ENCODE assay signal across 23 cellular contexts in the genomic region with DNA sequence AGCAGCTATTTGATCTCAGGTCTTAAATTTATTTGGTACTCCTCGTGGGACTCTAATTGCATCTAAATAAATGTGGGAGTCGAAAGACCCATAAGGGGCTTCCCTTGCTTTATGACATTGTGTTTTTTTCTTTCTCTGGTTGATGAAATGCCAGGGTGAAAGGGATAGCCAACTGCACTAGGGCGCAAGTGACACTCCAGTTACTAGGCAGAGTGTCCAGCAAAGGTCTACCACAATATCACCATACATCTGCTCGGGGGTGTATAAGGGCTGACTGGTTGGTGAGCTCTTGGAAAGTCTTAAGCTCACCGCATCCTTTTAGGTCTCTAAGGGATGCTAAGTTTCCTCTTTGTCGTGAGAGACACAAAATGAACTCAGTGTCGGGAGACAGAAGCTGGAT. TPM values are rescaled to one million over a fixed set of nuclear protein-coding genes. Genes with fewer than 3 reads are reported as not detected.
DNase-seq lines count a peak whose midpoint lies in the region; ATAC-seq, FAIRE-seq and TF ChIP-seq lines count a peak whose summit lies in the region.
"Had no signal": no experiment of that assay in that cellular context is flagged by ENCODE, and none has a peak within 500 bp of the region (broad histone marks: within the 10 kb centered on the region; RNA-seq: fewer than 3 reads in every experiment).

No MANE protein-coding gene starts in this region.

- no peak overlapping the region for H3K4me2 ChIP-seq in A549
- H3K4me2 ChIP-seq in OCI-LY3 (ENCODE audit: low read length) = no peak overlapping the region
- no peak overlapping the region for H3K4me2 ChIP-seq in trophoblast cell (ENCODE audit: low read length)
- H3K4me2 ChIP-seq: KMS-11, SK-N-SH had no signal

- H3K9me3 ChIP-seq in A549 = peaks cover 46% of the 10 kb centered on the region
- peaks cover 44% of the 10 kb centered on the region for H3K9me3 ChIP-seq in OCI-LY3 (ENCODE audit: insufficient read depth, low read length)
- peaks cover 56% of the 10 kb centered on the region for H3K9me3 ChIP-seq in endodermal cell (ENCODE audit: control insufficient read depth, low read length)
- H3K9me3 ChIP-seq in trophoblast cell (ENCODE audit: insufficient read depth, low read depth, low read length) = peaks cover 8% of the 10 kb centered on the region
- H3K9me3 ChIP-seq in CD4-positive, alpha-beta T cell (ENCODE audit: control insufficient read depth, low read length) = peaks cover 24% of the 10 kb centered on the region
- H3K9me3 ChIP-seq in Caco-2 = peaks cover 15% of the 10 kb centered on the region
- H3K9me3 ChIP-seq: HAP-1 had no signal

- H3K36me3 ChIP-seq in OCI-LY3 (replicated peaks; ENCODE audit: low read depth, low read length) (peaks cover 96% of the 10 kb centered on the region), endodermal cell (ENCODE audit: control insufficient read depth, insufficient read depth, low read length) (peaks cover 84% of the 10 kb centered on the region), trophoblast cell (ENCODE audit: control insufficient read depth in 1 of 2, insufficient read depth in 2 of 2, low read length in 2 of 2) (peaks cover 24 to 35% of the 10 kb centered on the region in 2 experiments), Caco-2 (ENCODE audit: control insufficient read depth, insufficient read depth, low read length) (no peaks in the 10 kb centered on the region; the same call in 1 of the 2 replicates)

- H2BK120ac ChIP-seq in trophoblast cell (ENCODE audit: insufficient read depth, low read length, poor library complexity) = no peak overlapping the region

- H4K20me1 ChIP-seq in OCI-LY3 (ENCODE audit: insufficient read depth, low read length) = no peaks in the 10 kb centered on the region

- no peak for TF ChIP-seq RAD21 in A549 (conservative IDR thresholded peaks at IDR 0.05 in 1 of 2, IDR thresholded peaks at IDR 0.05 in 1 of 2)

- no peak for FAIRE-seq in A549 (lab: Jason Lieb, UNC)

- no peaks in the 10 kb centered on the region for H3K4me1 ChIP-seq in A549
- peaks cover 10% of the 10 kb centered on the region for H3K4me1 ChIP-seq in OCI-LY3 (ENCODE audit: low read length)
- no peaks in the 10 kb centered on the region for H3K4me1 ChIP-seq in endodermal cell (ENCODE audit: control insufficient read depth, insufficient read depth, low read length)
- H3K4me1 ChIP-seq in trophoblast cell (ENCODE audit: control insufficient read depth in 1 of 2, insufficient read depth in 2 of 2, low read length in 2 of 2) = no peaks in the 10 kb centered on the region
- H3K4me1 ChIP-seq in Caco-2 = no peaks in the 10 kb centered on the region
- H3K4me1 ChIP-seq: HAP-1 had no signal

- POLR2A ChIA-PET in A549 (lab: Yijun Ruan, JAX) (no interaction called here), Caco-2 (lab: Charles Lee) (no interaction called here)
- POLR2A ChIA-PET in CD4-positive, alpha-beta T cell (lab: Charles Lee) = no interaction called here

- H3K27me3 Mint-ChIP-seq in endodermal cell (ENCODE audit: insufficient read depth) (no peaks in the 10 kb centered on the region), Caco-2 (ENCODE audit: insufficient read depth, unreplicated experiment) (no peaks in the 10 kb centered on the region)
- no peaks in the 10 kb centered on the region for H3K27me3 Mint-ChIP-seq in CD4-positive, alpha-beta T cell

- no peak overlapping the region for H2AK5ac ChIP-seq in trophoblast cell (ENCODE audit: low read length)

- no peak overlapping the region for H3K23ac ChIP-seq in trophoblast cell (ENCODE audit: low read length)

- H3K9ac ChIP-seq in OCI-LY3 (ENCODE audit: low read length) = no peak overlapping the region
- H3K9ac ChIP-seq in endodermal cell (ENCODE audit: extremely low read depth, low read length, poor library complexity, severe bottlenecking) = no peak overlapping the region
- no peak overlapping the region for H3K9ac ChIP-seq in trophoblast cell (ENCODE audit: low read length)
- H3K9ac ChIP-seq: KMS-11, SK-N-SH had no signal

- TF ChIP-seq CTCF in A549 (IDR thresholded peaks at IDR 0.05) (no peak), OCI-LY3 (IDR thresholded peaks at IDR 0.05; ENCODE audit: low read depth, low read length) (no peak), endodermal cell (conservative IDR thresholded peaks at IDR 0.05) (no peak), Caco-2 (IDR thresholded peaks at IDR 0.05; ENCODE audit: insufficient read depth in 1 of 2, low read depth in 1 of 2, low read length in 1 of 2, severe bottlenecking in 1 of 2, unreplicated experiment in 1 of 2) (no peak)
- TF ChIP-seq CTCF in CD4-positive, alpha-beta T cell (IDR thresholded peaks at IDR 0.05) = no peak

- DNase-seq in A549 (ENCODE audit: low read depth in 1 of 2, low spot score in 1 of 2) (no peak), endodermal cell (no peak), trophoblast cell (no peak), Caco-2 (no peak), cerebellum (ENCODE audit: low spot score) (no peak)
- no peak for DNase-seq in CD4-positive, alpha-beta T cell
- DNase-seq: DMS79 treated with DMSO at 0.1 percent for 48 hours, NCI-H1092 treated with DMSO at 0.1 percent for 48 hours, NCI-H1436 treated with DMSO at 0.1 percent for 48 hours, NCI-H2029, NCI-H2171, NCI-H345, NCI-H524 treated with DMSO at 0.1 percent for 48 hours, NCI-H82, SHP77 treated with DMSO at 0.1 percent for 48 hours, SK-N-SH had no signal

- H3K4me1 Mint-ChIP-seq in endodermal cell (no peaks in the 10 kb centered on the region), Caco-2 (ENCODE audit: low read depth, unreplicated experiment) (no peaks in the 10 kb centered on the region)
- no peaks in the 10 kb centered on the region for H3K4me1 Mint-ChIP-seq in CD4-positive, alpha-beta T cell (ENCODE audit: low read depth)
- H3K4me1 Mint-ChIP-seq: CD14-positive monocyte had no signal

- no peaks in the 10 kb centered on the region for H3K27me3 ChIP-seq in OCI-LY3 (ENCODE audit: low read depth, low read length)
- H3K27me3 ChIP-seq in endodermal cell (ENCODE audit: control insufficient read depth, insufficient read depth, low read length, poor library complexity, severe bottlenecking) = no peaks in the 10 kb centered on the region
- H3K27me3 ChIP-seq in trophoblast cell (ENCODE audit: insufficient read depth, low read length) = no peaks in the 10 kb centered on the region
- no peaks in the 10 kb centered on the region for H3K27me3 ChIP-seq in CD4-positive, alpha-beta T cell (ENCODE audit: control insufficient read depth, insufficient read depth, low read length)
- H3K27me3 ChIP-seq in Caco-2 (replicated peaks; ENCODE audit: control insufficient read depth, insufficient read depth, low read length) = no peaks in the 10 kb centered on the region

- H2BK12ac ChIP-seq in trophoblast cell (ENCODE audit: low read length) = no peak overlapping the region

- H3K36me3 Mint-ChIP-seq in endodermal cell (ENCODE audit: low read depth) (peaks cover 84% of the 10 kb centered on the region), Caco-2 (ENCODE audit: insufficient read depth, unreplicated experiment) (peaks cover 38% of the 10 kb centered on the region)
- H3K36me3 Mint-ChIP-seq in CD4-positive, alpha-beta T cell (ENCODE audit: low read depth) = peaks cover 90% of the 10 kb centered on the region

- H3K9me3 Mint-ChIP-seq in endodermal cell (peaks cover 38% of the 10 kb centered on the region), Caco-2 (ENCODE audit: unreplicated experiment) (peaks cover 44% of the 10 kb centered on the region)
- H3K9me3 Mint-ChIP-seq in CD4-positive, alpha-beta T cell = peaks cover 16% of the 10 kb centered on the region

- H3K14ac ChIP-seq in trophoblast cell (ENCODE audit: low read length) = no peak overlapping the region

- intact Hi-C loops in CD4-positive, alpha-beta T cell (cut with DNase I, micrococcal nuclease) = no loop called here
- intact Hi-C loops in Caco-2 (cut with micrococcal nuclease; ENCODE audit: unreplicated experiment) = no loop called here

- no peak overlapping the region for H3K4me3 ChIP-seq in A549
- no peak overlapping the region for H3K4me3 ChIP-seq in OCI-LY3 (ENCODE audit: low read length)
- peak overlapping the region; percentile 53 for H3K4me3 ChIP-seq in endodermal cell (ENCODE audit: low read length)
- no peak overlapping the region for H3K4me3 ChIP-seq in trophoblast cell (ENCODE audit: low read depth, low read length)
- no peak overlapping the region for H3K4me3 ChIP-seq in Caco-2 (ENCODE audit: low read depth, low read length)
- H3K4me3 ChIP-seq: HAP-1 had no signal

- H3K4ac ChIP-seq in trophoblast cell (ENCODE audit: low read depth, low read length) = no peak overlapping the region

- peak overlapping the region; percentile 18 for H3K18ac ChIP-seq in trophoblast cell (ENCODE audit: low read length)

- no peak overlapping the region for H3K27ac Mint-ChIP-seq in endodermal cell
- no peak overlapping the region for H3K27ac Mint-ChIP-seq in CD4-positive, alpha-beta T cell
- no peak overlapping the region for H3K27ac Mint-ChIP-seq in Caco-2 (ENCODE audit: unreplicated experiment)

- no peak for TF ChIP-seq POLR2A in A549 (IDR thresholded peaks at IDR 0.05; ENCODE audit: low read length)

- peak overlapping the region; percentile 49 for H2BK5ac ChIP-seq in trophoblast cell (ENCODE audit: low read depth, low read length, poor library complexity)

- no peak overlapping the region for H2AFZ ChIP-seq in OCI-LY3 (ENCODE audit: low read depth, low read length)
- no peak overlapping the region for H2AFZ ChIP-seq in trophoblast cell (ENCODE audit: insufficient read depth, low read length, poor library complexity)

- peak overlapping the region; percentile 5 for H4K91ac ChIP-seq in trophoblast cell (ENCODE audit: low read depth, low read length)

- H4K12ac ChIP-seq in trophoblast cell (ENCODE audit: low read depth, low read length) = no peak overlapping the region

- 94% methylated on average over 7 of the region's 7 CpGs for WGBS in A549 (ENCODE audit: missing lambda C conversion rate)
- WGBS in endodermal cell (ENCODE audit: insufficient coverage in 1 of 2, insufficient read length in 1 of 2), 2 experiments = 95 to 100% methylated on average over 4 to 7 of the region's 7 CpGs
- WGBS in trophoblast cell (ENCODE audit: extremely low coverage, insufficient coverage, insufficient read length) = no CpG with 5 or more reads among the region's 7 CpGs

- no peaks in the 10 kb centered on the region for H3K79me1 ChIP-seq in trophoblast cell (ENCODE audit: low read length)

- no TSS peak for BruUV-seq in Caco-2 (replicated peaks; lab: Mats Ljungman, UMichigan)

- TF ChIP-seq EP300 in A549 (IDR thresholded peaks at IDR 0.05) = no peak

- H3K27ac ChIP-seq in A549 = peak overlapping the region; percentile 47 to 74; a peak in 3 of 6 replicates
- H3K27ac ChIP-seq in OCI-LY3 (ENCODE audit: low read length) = peak overlapping the region; percentile 89
- no peak overlapping the region for H3K27ac ChIP-seq in endodermal cell (ENCODE audit: low read depth, low read length)
- H3K27ac ChIP-seq in trophoblast cell (ENCODE audit: low read depth, low read length) = no peak overlapping the region
- no peak overlapping the region for H3K27ac ChIP-seq in CD4-positive, alpha-beta T cell (ENCODE audit: low read depth, low read length)
- H3K27ac ChIP-seq: HL-60, KMS-11, RWPE1 had no signal

- H3K4me3 Mint-ChIP-seq in endodermal cell = no peak overlapping the region
- H3K4me3 Mint-ChIP-seq in CD4-positive, alpha-beta T cell = no peak overlapping the region
- H3K4me3 Mint-ChIP-seq in Caco-2 (ENCODE audit: unreplicated experiment) = no peak overlapping the region
- H3K4me3 Mint-ChIP-seq: CD14-positive monocyte had no signal

- H3K79me2 ChIP-seq in OCI-LY3 (ENCODE audit: low read length) = no peaks in the 10 kb centered on the region
- no peaks in the 10 kb centered on the region for H3K79me2 ChIP-seq in trophoblast cell (ENCODE audit: control insufficient read depth, insufficient read depth, low read length, poor library complexity)

- H4K8ac ChIP-seq in trophoblast cell (ENCODE audit: low read depth, low read length) = no peak overlapping the region

- CTCF ChIA-PET in A549 (lab: Yijun Ruan, JAX) (interaction anchor here (0.8 to 1.6 kb wide), 5 partner anchors 14 to 46 kb away, joined by 3 to 5 read pairs (median 4); no protein-coding TSS in a partner anchor), Caco-2 (lab: Charles Lee) (interaction anchor here (0.6 kb wide), 1 partner anchor 36 kb away, joined by 5 read pairs; no protein-coding TSS in a partner anchor)
- CTCF ChIA-PET in CD4-positive, alpha-beta T cell (lab: Charles Lee) = no interaction called here

- ATAC-seq in A549 (no peak; a peak in 1 of 6 replicates), esophagus mucosa (no peak)
- ATAC-seq in CD4-positive, alpha-beta T cell (ENCODE audit: poor library complexity) = no peak

RNA-seq across cellular contexts. Expression of a gene that starts 54.0 kb away (rescaled TPM):
- polyA plus RNA-seq in A549 (2011; rRNA removed) (4.5 and 4.7 TPM in 2 replicates), A549 (2017; fragmentation: RNase III; extraction: RNeasy Plus Mini Kit Qiagen cat#74134 plus additional on column Dnase treatment) (3.7 to 4.3 TPM (median 4.0 TPM) in 3 replicates)
- polyA plus RNA-seq in A549 (2012; cell fraction: cytosol; rRNA removed) = 1.1 TPM in 2 replicates
- 0.83 and 0.88 TPM in 2 replicates for polyA plus RNA-seq in A549 (2012; cell fraction: nucleus; rRNA removed)
- polyA minus RNA-seq in A549 (2011; rRNA and poly(A)+ RNA removed) = 3.3 and 3.8 TPM in 2 replicates
- total RNA-seq in endodermal cell (under 1 TPM; 0.68 to 0.93 TPM), Caco-2 (2022) (1.5 and 1.7 TPM in 2 replicates), cerebellum (3.4 TPM), esophagus mucosa (0.76 TPM)
- polyA plus RNA-seq in endodermal cell (2013, experiment 1 of 2) = 1.1 TPM
- polyA plus RNA-seq in endodermal cell (2013, experiment 2 of 2) = 0.99 TPM
- 0.59 and 0.62 TPM in 2 replicates for polyA plus RNA-seq in trophoblast cell (2013)
- 1 to 10 TPM; 2.3 to 2.6 TPM for total RNA-seq in CD4-positive, alpha-beta T cell

RNA-seq across cellular contexts. Expression of a gene that starts 54.0 kb away (rescaled TPM):
- polyA plus RNA-seq in A549 (2011; rRNA removed) = 46.6 and 75.8 TPM in 2 replicates
- polyA plus RNA-seq in A549 (2012; cell fraction: cytosol; rRNA removed) = 11.0 and 11.8 TPM in 2 replicates
- polyA plus RNA-seq in A549 (2012; cell fraction: nucleus; rRNA removed) = 6.8 and 11.0 TPM in 2 replicates
- 35.2 to 40.1 TPM (median 40.0 TPM) in 3 replicates for polyA plus RNA-seq in A549 (2017; fragmentation: RNase III; extraction: RNeasy Plus Mini Kit Qiagen cat#74134 plus additional on column Dnase treatment)
- 11.9 and 18.6 TPM in 2 replicates for polyA minus RNA-seq in A549 (2011; rRNA and poly(A)+ RNA removed)
- total RNA-seq in endodermal cell = 10 to 100 TPM; 54.3 to 71.8 TPM
- 74.8 TPM for polyA plus RNA-seq in endodermal cell (2013, experiment 1 of 2)
- polyA plus RNA-seq in endodermal cell (2013, experiment 2 of 2) = 72.4 TPM
- polyA plus RNA-seq in trophoblast cell (2013) = 39.6 and 41.5 TPM in 2 replicates
- 10 to 100 TPM; 13.0 to 14.6 TPM for total RNA-seq in CD4-positive, alpha-beta T cell
- 22.6 and 25.9 TPM in 2 replicates for total RNA-seq in Caco-2 (2022)
- total RNA-seq in cerebellum = 110 TPM
- total RNA-seq in esophagus mucosa = 50.3 TPM

RNA-seq across cellular contexts. Expression of a gene that starts 54.2 kb away (rescaled TPM):
- polyA plus RNA-seq in A549 (2011; rRNA removed) (167 and 221 TPM in 2 replicates), A549 (2017; fragmentation: RNase III; extraction: RNeasy Plus Mini Kit Qiagen cat#74134 plus additional on column Dnase treatment) (129 to 135 TPM (median 135 TPM) in 3 replicates)
- polyA plus RNA-seq in A549 (2012; cell fraction: cytosol; rRNA removed) = 76.9 and 87.9 TPM in 2 replicates
- polyA plus RNA-seq in A549 (2012; cell fraction: nucleus; rRNA removed) = 25.6 and 39.9 TPM in 2 replicates
- 24.9 and 26.8 TPM in 2 replicates for polyA minus RNA-seq in A549 (2011; rRNA and poly(A)+ RNA removed)
- total RNA-seq in endodermal cell (10 to 100 TPM; 36.7 to 44.5 TPM), Caco-2 (2022) (70.2 and 74.2 TPM in 2 replicates), cerebellum (16.3 TPM), esophagus mucosa (41.5 TPM)
- 52.0 TPM for polyA plus RNA-seq in endodermal cell (2013, experiment 1 of 2)
- polyA plus RNA-seq in endodermal cell (2013, experiment 2 of 2) = 44.4 TPM
- polyA plus RNA-seq in trophoblast cell (2013) = 65.5 and 69.9 TPM in 2 replicates
- total RNA-seq in CD4-positive, alpha-beta T cell = 10 to 100 TPM; 54.0 to 54.6 TPM

Comparison
In these comparisons a context has a peak if more than half of its experiments do, and no peak if none do; other contexts are left out.
1. H3K27ac ChIP-seq: peak in A549 (2 of 2) and OCI-LY3 (single experiment); none in endodermal cell (single experiment), trophoblast cell (single experiment) and CD4-positive, alpha-beta T cell (single experiment).